In the genomic region with DNA sequence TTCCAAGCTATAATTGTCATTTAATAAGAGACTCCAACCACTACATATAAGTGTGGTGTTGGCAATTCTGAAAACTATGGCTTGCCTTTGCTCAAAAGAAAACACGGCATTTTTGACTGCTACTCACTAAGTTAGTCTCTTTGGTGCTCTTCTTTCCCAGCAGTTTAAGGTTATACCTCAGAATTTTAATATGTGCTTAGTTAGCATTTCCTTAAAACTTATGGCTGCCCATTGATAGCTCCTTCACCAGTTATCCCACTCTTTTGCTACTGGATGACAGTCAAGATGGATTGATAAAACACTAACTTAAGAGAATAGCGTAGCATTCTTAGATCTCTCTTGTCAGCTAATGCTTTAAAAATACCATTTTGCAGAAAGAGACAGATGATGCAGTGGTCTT, we compare ENCODE assay signal across 21 cellular contexts. TPM values are rescaled to one million over a fixed set of nuclear protein-coding genes. Genes with fewer than 3 reads are reported as not detected.
DNase-seq lines count a peak whose midpoint lies in the region; ATAC-seq, FAIRE-seq and TF ChIP-seq lines count a peak whose summit lies in the region.
"Had no signal": no experiment of that assay in that cellular context is flagged by ENCODE, and none has a peak within 500 bp of the region (broad histone marks: within the 10 kb centered on the region; RNA-seq: fewer than 3 reads in every experiment).

No MANE protein-coding gene starts in this region.

- ATAC-seq in HepG2 (no peak), right lobe of liver (no peak)
- no peak for ATAC-seq in activated T-helper 17 cell treated with anti-CD3 and anti-CD28 coated beads, Interleukin-2, amount 50 U/mL, for 72 hours (replicated peaks)
- no peak for ATAC-seq in stimulated activated naive B cell treated with anti-CD40 and anti-IgM and Interleukin-4, amounts not matched to agents 10 μg/mL and 1 μg/mL and 100 μg/mL, for 72 hours (replicated peaks)
- ATAC-seq: CD8-positive, alpha-beta T cell had no signal

- H4K20me1 ChIP-seq in HepG2 (ENCODE audit: insufficient read depth, low read length), result no peaks in the 10 kb centered on the region
- H4K20me1 ChIP-seq: BLaER1 had no signal

- H3K36me3 ChIP-seq in HepG2 (replicated peaks in 1 of 2; ENCODE audit: control insufficient read depth in 1 of 2, insufficient read depth in 2 of 2, low read length in 2 of 2) (peaks cover 18 to 67% of the 10 kb centered on the region in 2 experiments), right lobe of liver (peaks cover 0 to 41% (median 15%) of the 10 kb centered on the region in 4 donors)

- H3K36me3 Mint-ChIP-seq in activated T-helper 17 cell treated with anti-CD3 and anti-CD28 coated beads, Interleukin-2, amount 50 U/mL, for 72 hours (ENCODE audit: low read depth), result peaks cover 90% of the 10 kb centered on the region
- H3K36me3 Mint-ChIP-seq in stimulated activated naive B cell treated with anti-CD40 and anti-IgM and Interleukin-4, amounts not matched to agents 10 μg/mL and 1 μg/mL and 100 μg/mL, for 72 hours, result peaks cover 13 to 28% of the 10 kb centered on the region in 2 donors

- H3K4me3 Mint-ChIP-seq in activated T-helper 17 cell treated with anti-CD3 and anti-CD28 coated beads, Interleukin-2, amount 50 U/mL, for 72 hours, result no peak overlapping the region
- no peak overlapping the region for H3K4me3 Mint-ChIP-seq in stimulated activated naive B cell treated with anti-CD40 and anti-IgM and Interleukin-4, amounts not matched to agents 10 μg/mL and 1 μg/mL and 100 μg/mL, for 72 hours
- H3K4me3 Mint-ChIP-seq: B cell; CD4-positive, CD25-positive, alpha-beta regulatory T cell; CD8-positive, alpha-beta T cell had no signal

- no peak overlapping the region for H2AFZ ChIP-seq in HepG2 (ENCODE audit: low read length)
- H2AFZ ChIP-seq: GM23248 had no signal

- no peak for TF ChIP-seq CTCF in HepG2 (CRISPR knock-in tag; IDR thresholded peaks at IDR 0.05)
- TF ChIP-seq CTCF in right lobe of liver (IDR thresholded peaks at IDR 0.05), result no peak

- H3K4me1 Mint-ChIP-seq in activated T-helper 17 cell treated with anti-CD3 and anti-CD28 coated beads, Interleukin-2, amount 50 U/mL, for 72 hours, result peaks cover 19% of the 10 kb centered on the region
- H3K4me1 Mint-ChIP-seq in stimulated activated naive B cell treated with anti-CD40 and anti-IgM and Interleukin-4, amounts not matched to agents 10 μg/mL and 1 μg/mL and 100 μg/mL, for 72 hours, result no peaks in the 10 kb centered on the region
- H3K4me1 Mint-ChIP-seq: B cell had no signal

- no peak overlapping the region for H3K4me2 ChIP-seq in HepG2 (ENCODE audit: low read depth, low read length)
- H3K4me2 ChIP-seq: BLaER1 had no signal

- POLR2A ChIA-PET in HepG2 (lab: Yijun Ruan, JAX), result no interaction called here

- H3K4me3 ChIP-seq in HepG2 (replicated peaks in 1 of 3; ENCODE audit: insufficient read depth in 1 of 3, low read depth in 2 of 3, low read length in 3 of 3), result no peak overlapping the region
- H3K4me3 ChIP-seq in right lobe of liver, result no peak overlapping the region
- H3K4me3 ChIP-seq: BLaER1, GM23248 had no signal

- in situ Hi-C loops in HepG2 (cut with HindIII; ENCODE audit: extremely low pct_ligation_motif_present, low pct_unique_long_range_greater_than_20kb), result no loop called here

- intact Hi-C loops in HepG2 (cut with micrococcal nuclease; ENCODE audit: unreplicated experiment) (no loop called here), right lobe of liver (cut with DNase I) (no loop called here)

- no peaks in the 10 kb centered on the region for H3K9me3 Mint-ChIP-seq in activated T-helper 17 cell treated with anti-CD3 and anti-CD28 coated beads, Interleukin-2, amount 50 U/mL, for 72 hours
- no peaks in the 10 kb centered on the region for H3K9me3 Mint-ChIP-seq in stimulated activated naive B cell treated with anti-CD40 and anti-IgM and Interleukin-4, amounts not matched to agents 10 μg/mL and 1 μg/mL and 100 μg/mL, for 72 hours
- H3K9me3 Mint-ChIP-seq: CD4-positive, CD25-positive, alpha-beta regulatory T cell; CD8-positive, alpha-beta T cell had no signal

- DNase-seq in HepG2 (ENCODE audit: low spot score) (no peak), right lobe of liver (no peak), T-helper 1 cell (no peak), NCI-H82 treated with DMSO at 0.1 percent for 48 hours (lab: John Stamatoyannopoulos, UW; ENCODE audit: unreplicated experiment) (no peak)
- no peak for DNase-seq in stimulated activated naive B cell treated with anti-CD40 and anti-IgM and Interleukin-4, amounts not matched to agents 10 μg/mL and 1 μg/mL and 100 μg/mL, for 72 hours
- DNase-seq: Caco-2; CD4-positive, CD25-positive, alpha-beta regulatory T cell; CD8-positive, alpha-beta T cell; DMS153; DND-41; GM23248; H7; HCEC 1CT had no signal

- H3K27me3 ChIP-seq in HepG2 (ENCODE audit: control insufficient read depth in 1 of 2, insufficient read depth in 2 of 2, low read length in 2 of 2) (no peaks in the 10 kb centered on the region), right lobe of liver (no peaks in the 10 kb centered on the region)
- H3K27me3 ChIP-seq: BLaER1 had no signal

- TF ChIP-seq POLR2A in HepG2 (IDR thresholded peaks at IDR 0.05; ENCODE audit: insufficient read depth in 1 of 2, low read depth in 2 of 2, low read length in 2 of 2) (no peak), right lobe of liver (IDR thresholded peaks at IDR 0.05) (no peak)

- no peak for TF ChIP-seq EP300 in HepG2 (IDR thresholded peaks at IDR 0.05; ENCODE audit: low read depth in 2 of 2, low read length in 2 of 2)
- no peak for TF ChIP-seq EP300 in HepG2 (CRISPR knock-in tag; IDR thresholded peaks at IDR 0.05; ENCODE audit: borderline replicate concordance)

- FAIRE-seq in HepG2 (lab: Jason Lieb, UNC), result no peak
- FAIRE-seq: G401.6, GM12892, GM19239, H1 had no signal

- H3K79me2 ChIP-seq in HepG2 (ENCODE audit: insufficient read depth, low read length), result no peaks in the 10 kb centered on the region

- no peaks in the 10 kb centered on the region for H3K27me3 Mint-ChIP-seq in activated T-helper 17 cell treated with anti-CD3 and anti-CD28 coated beads, Interleukin-2, amount 50 U/mL, for 72 hours
- no peaks in the 10 kb centered on the region for H3K27me3 Mint-ChIP-seq in stimulated activated naive B cell treated with anti-CD40 and anti-IgM and Interleukin-4, amounts not matched to agents 10 μg/mL and 1 μg/mL and 100 μg/mL, for 72 hours
- H3K27me3 Mint-ChIP-seq: B cell; CD4-positive, CD25-positive, alpha-beta regulatory T cell had no signal

- H3K27ac Mint-ChIP-seq in activated T-helper 17 cell treated with anti-CD3 and anti-CD28 coated beads, Interleukin-2, amount 50 U/mL, for 72 hours, result peak overlapping the region; percentile 73
- peak overlapping the region; percentile 65 for H3K27ac Mint-ChIP-seq in stimulated activated naive B cell treated with anti-CD40 and anti-IgM and Interleukin-4, amounts not matched to agents 10 μg/mL and 1 μg/mL and 100 μg/mL, for 72 hours
- H3K27ac Mint-ChIP-seq: B cell; CD4-positive, CD25-positive, alpha-beta regulatory T cell; CD8-positive, alpha-beta T cell had no signal

- H3K4me1 ChIP-seq in HepG2 (ENCODE audit: insufficient read depth, low read length), result no peaks in the 10 kb centered on the region
- no peaks in the 10 kb centered on the region for H3K4me1 ChIP-seq in right lobe of liver
- H3K4me1 ChIP-seq: BLaER1, Caco-2 had no signal

- BruUV-seq in HepG2 (replicated peaks; lab: Mats Ljungman, UMichigan), result no TSS peak

- H3K9ac ChIP-seq in HepG2 (ENCODE audit: insufficient read depth, low read depth, low read length), result no peak overlapping the region
- H3K9ac ChIP-seq: BLaER1, GM23248 had no signal

- CTCF ChIA-PET in HepG2 (lab: Yijun Ruan, JAX; ENCODE audit: low intra/inter-chr PET ratio, low total read pairs), result no interaction called here

- 100% methylated on average over 2 of the region's 2 CpGs for WGBS in HepG2 (ENCODE audit: low lambda C conversion rate)
- 95% methylated on average over 2 of the region's 2 CpGs for WGBS in right lobe of liver (ENCODE audit: insufficient coverage, low coverage, low lambda C conversion rate, missing lambda C conversion rate)

- no peak for TF ChIP-seq RAD21 in HepG2 (CRISPR knock-in tag; IDR thresholded peaks at IDR 0.05)

- no peak overlapping the region for H3K27ac ChIP-seq in HepG2 (ENCODE audit: extremely low read length, insufficient read depth, low read length)
- no peak overlapping the region for H3K27ac ChIP-seq in right lobe of liver
- H3K27ac ChIP-seq: BLaER1, C4-2B, GM23248 had no signal

- H3K9me3 ChIP-seq in HepG2 (ENCODE audit: low read length) (no peaks in the 10 kb centered on the region), right lobe of liver (no peaks in the 10 kb centered on the region)
- H3K9me3 ChIP-seq: BLaER1, Caco-2 had no signal

TF ChIP-seq in HepG2, 621 proteins besides CTCF, POLR2A, EP300 and RAD21 (continues in another document):
- TF ChIP-seq MAFK (conservative IDR thresholded peaks at IDR 0.05 in 1 of 2, IDR thresholded peaks at IDR 0.05 in 1 of 2; ENCODE audit: low read length in 2 of 2), result peak; percentile 76 to 86

RNA-seq across cellular contexts. Expression of a gene that starts 34.1 kb away (rescaled TPM):
- total RNA-seq in HepG2 (2016; rRNA removed; fragmentation: Illumina TruSeq; extraction: Trizol) (41.5 and 54.3 TPM in 2 replicates), right lobe of liver (10 to 100 TPM in 3 of 6 experiments, 1 to 10 TPM in 3; 8.3 to 10.7 (median 10.1) TPM)
- 2.4 and 2.7 TPM in 2 replicates for total RNA-seq in HepG2 (2016; cell fraction: cytosol; rRNA removed; fragmentation: Illumina TruSeq; extraction: Trizol; ENCODE audit: low read depth)
- total RNA-seq in HepG2 (2016; cell fraction: insoluble cytoplasmic fraction; rRNA removed; fragmentation: Illumina TruSeq; extraction: Trizol), result 41.6 and 52.1 TPM in 2 replicates
- 9.6 and 12.2 TPM in 2 replicates for total RNA-seq in HepG2 (2016; cell fraction: membrane; rRNA removed; fragmentation: Illumina TruSeq; extraction: Trizol)
- 48.5 and 49.9 TPM in 2 replicates for total RNA-seq in HepG2 (2016; cell fraction: nucleus; rRNA removed; fragmentation: Illumina TruSeq; extraction: Trizol)
- polyA plus RNA-seq in HepG2 (2011; rRNA removed), result 18.6 and 20.9 TPM in 2 replicates
- 7.6 and 12.2 TPM in 2 replicates for polyA plus RNA-seq in HepG2 (2011; cell fraction: cytosol; rRNA removed)
- polyA plus RNA-seq in HepG2 (2011; cell fraction: nucleus; rRNA removed), result 14.6 and 21.5 TPM in 2 replicates
- 25.9 and 28.3 TPM in 2 replicates for polyA plus RNA-seq in HepG2 (2012)
- polyA plus RNA-seq in HepG2 (2016; cell fraction: cytosol; fragmentation: Illumina TruSeq; extraction: Trizol; ENCODE audit: low read depth), result 1.0 and 1.1 TPM in 2 replicates
- 43.9 and 46.4 TPM in 2 replicates for polyA plus RNA-seq in HepG2 (2016; cell fraction: insoluble cytoplasmic fraction; fragmentation: Illumina TruSeq; extraction: Trizol; ENCODE audit: low read depth)
- polyA plus RNA-seq in HepG2 (2016; cell fraction: membrane; fragmentation: Illumina TruSeq; extraction: Trizol; ENCODE audit: low read depth), result 4.6 and 5.2 TPM in 2 replicates
- polyA plus RNA-seq in HepG2 (2016; cell fraction: nucleus; fragmentation: Illumina TruSeq; extraction: Trizol; ENCODE audit: insufficient read depth, low read depth), result 55.3 and 56.6 TPM in 2 replicates
- 6.1 and 9.2 TPM in 2 replicates for polyA minus RNA-seq in HepG2 (2011; rRNA and poly(A)+ RNA removed; ENCODE audit: low replicate concordance)
- polyA minus RNA-seq in HepG2 (2011; cell fraction: cytosol; rRNA and poly(A)+ RNA removed), result 20.1 and 20.2 TPM in 2 replicates
- 48.8 and 51.2 TPM in 2 replicates for polyA minus RNA-seq in HepG2 (2011; cell fraction: nucleus; rRNA and poly(A)+ RNA removed)
- total RNA-seq in activated T-helper 17 cell treated with anti-CD3 and anti-CD28 coated beads, Interleukin-2, amount 50 U/mL, for 72 hours, result 10 to 100 TPM; 16.3 to 20.4 TPM
